9 cellular contexts compared by ENCODE assay signal in genomic region chr3:72426618-72427397, GRCh38. TPM values are rescaled to one million over a fixed set of nuclear protein-coding genes. Genes with fewer than 3 reads are reported as not detected.
DNase-seq lines count a peak whose midpoint lies in the region; ATAC-seq, FAIRE-seq and TF ChIP-seq lines count a peak whose summit lies in the region.
"Had no signal": no experiment of that assay in that cellular context is flagged by ENCODE, and none has a peak within 500 bp of the region (broad histone marks: within the 10 kb centered on the region; RNA-seq: fewer than 3 reads in every experiment).

No MANE protein-coding gene starts in this region.

- peak; percentile 60 for ATAC-seq in GM19467 (IDR thresholded peaks at IDR 0.05; ENCODE audit: unreplicated experiment)
- peak; percentile 57 for ATAC-seq in HG03196 (IDR thresholded peaks at IDR 0.05; ENCODE audit: unreplicated experiment)
- peak; percentile 76 for ATAC-seq in GM12878
- ATAC-seq: foreskin keratinocyte had no signal

- TF ChIP-seq POLR2A in GM12878 (IDR thresholded peaks at IDR 0.05; ENCODE audit: low read depth, low read length) (no peak), testis (IDR thresholded peaks at IDR 0.05) (no peak)

- WGBS in GM12878 (ENCODE audit: insufficient coverage, insufficient replicate concordance, low lambda C conversion rate, missing lambda C conversion rate): 19% methylated on average over 2 of the region's 2 CpGs
- 88 to 91% methylated on average over 2 of the region's 2 CpGs for WGBS in testis, 2 donors

- DNase-seq in GM12865 (ENCODE audit: low read depth) (peak; percentile 68), GM12878 (ENCODE audit: low read depth, low spot score) (no peak), testis (no peak), hippocampal formation (lab: John Stamatoyannopoulos, UW) (no peak), ACHN (no peak), hypothalamus (lab: John Stamatoyannopoulos, UW) (no peak)
- DNase-seq: foreskin keratinocyte had no signal

- intact Hi-C loops in GM12878 (cut with micrococcal nuclease; ENCODE audit: unreplicated experiment): loop anchor here (1.0 to 5.0 kb wide), 5 partner anchors 19 to 395 kb away; partner anchors contain the start of gene RYBP
- intact Hi-C loops in testis (cut with DNase I; ENCODE audit: low total_unique reads): no loop called here

- H4K20me1 ChIP-seq in GM12878 (ENCODE audit: control insufficient read depth, insufficient read depth): peaks cover 4% of the 10 kb centered on the region

- no peak overlapping the region for H3K4me3 ChIP-seq in GM12865 (ENCODE audit: low read depth, low read length)
- 0 out of 2 replicates have a peak overlapping the region, but pooled peaks have one; percentile 27 for H3K4me3 ChIP-seq in GM12878
- no peak overlapping the region for H3K4me3 ChIP-seq in testis

- CTCF ChIA-PET in GM12878 (lab: Yijun Ruan, JAX): interaction anchor here (1.0 kb wide), 1 partner anchor 36 kb away, joined by 3 read pairs; no protein-coding TSS in a partner anchor

- no peak for TF ChIP-seq EP300 in GM12878 (IDR thresholded peaks at IDR 0.05; ENCODE audit: borderline replicate concordance in 1 of 2, control insufficient read depth in 1 of 2, low read depth in 2 of 2, low read length in 2 of 2)

- peak overlapping the region; percentile 81 for H3K4me2 ChIP-seq in GM12878 (ENCODE audit: control insufficient read depth, insufficient read depth)

- H3K27me3 ChIP-seq in GM12878 (replicated peaks in 1 of 2; ENCODE audit: control insufficient read depth in 2 of 2, insufficient read depth in 2 of 2, low read length in 1 of 2): no peaks in the 10 kb centered on the region
- H3K27me3 ChIP-seq in testis: no peaks in the 10 kb centered on the region
- H3K27me3 ChIP-seq: foreskin keratinocyte had no signal

- in situ Hi-C loops in GM12878 (cut with MboI): no loop called here
- in situ Hi-C loops in ACHN (cut with HindIII; ENCODE audit: low pct_ligation_motif_present, low pct_unique_long_range_greater_than_20kb, low sequenced_read_pairs): no loop called here

- TF ChIP-seq CTCF in GM12865 (IDR thresholded peaks at IDR 0.05; ENCODE audit: insufficient read depth, low read depth, low read length, missing control alignments): no peak
- no peak for TF ChIP-seq CTCF in GM12878 (IDR thresholded peaks at IDR 0.05 in 2 of 3, conservative IDR thresholded peaks at IDR 0.05 in 1 of 3; ENCODE audit: control insufficient read depth in 2 of 3, extremely low read depth in 1 of 3, insufficient read depth in 1 of 3, low read depth in 3 of 3, low read length in 3 of 3)
- no peak for TF ChIP-seq CTCF in testis (IDR thresholded peaks at IDR 0.05)

- H2AFZ ChIP-seq in GM12878 (ENCODE audit: control insufficient read depth, low read depth, low read length): no peak overlapping the region

- POLR2A ChIA-PET in GM12878 (lab: Charles Lee): interaction anchor here (1.4 kb wide), 1 partner anchor 15 kb away, joined by 3 read pairs; no protein-coding TSS in a partner anchor

- RAD21 ChIA-PET in GM12878 (lab: Charles Lee; ENCODE audit: unreplicated experiment): interaction anchor here (1.0 to 1.5 kb wide), 4 partner anchors 12 to 551 kb away, joined by 3 to 4 read pairs (median 3); no protein-coding TSS in a partner anchor

- no TSS peak for BruUV-seq in GM12878 (replicated peaks; lab: Mats Ljungman, UMichigan)

- H3K27ac ChIP-seq in GM12878 (ENCODE audit: control insufficient read depth, insufficient read depth): peak overlapping the region; percentile 37; the same call in 1 of the 2 replicates
- H3K27ac ChIP-seq in testis: no peak overlapping the region
- H3K27ac ChIP-seq: foreskin keratinocyte had no signal

- H3K4me1 ChIP-seq in GM12878 (ENCODE audit: control insufficient read depth, insufficient read depth, low read length): peaks cover 28% of the 10 kb centered on the region
- peaks cover 14% of the 10 kb centered on the region for H3K4me1 ChIP-seq in testis
- H3K4me1 ChIP-seq: foreskin keratinocyte had no signal

- H3K9me3 ChIP-seq in GM12878 (replicated peaks; ENCODE audit: control insufficient read depth, insufficient read depth, low read length): no peaks in the 10 kb centered on the region; the same call in 1 of the 3 replicates
- H3K9me3 ChIP-seq in testis: no peaks in the 10 kb centered on the region

- TF ChIP-seq RAD21 in GM12878 (IDR thresholded peaks at IDR 0.05; ENCODE audit: insufficient read depth, low read depth, low read length): no peak

- FAIRE-seq in GM12878 (lab: Jason Lieb, UNC): no peak

- no peak overlapping the region for H3K9ac ChIP-seq in GM12878 (ENCODE audit: control insufficient read depth, insufficient read depth, low read length)

- SMC1A ChIA-PET in GM12878 (lab: Charles Lee; ENCODE audit: uncharacterized antibody, unreplicated experiment): interaction anchor here (0.8 to 4.4 kb wide), 6 partner anchors 10 to 47 kb away, joined by 3 to 41 read pairs (median 3); no protein-coding TSS in a partner anchor

- no peaks in the 10 kb centered on the region for H3K36me3 ChIP-seq in GM12878 (ENCODE audit: control insufficient read depth in 2 of 2, insufficient read depth in 2 of 2, low read length in 1 of 2)
- H3K36me3 ChIP-seq in testis (ENCODE audit: low read depth, missing control alignments): no peaks in the 10 kb centered on the region

- peaks cover 38% of the 10 kb centered on the region for H3K79me2 ChIP-seq in GM12878 (ENCODE audit: control insufficient read depth, insufficient read depth, low read length)

TF ChIP-seq in GM12878, 131 proteins besides CTCF, POLR2A, EP300 and RAD21 (continues in another document):
- TF ChIP-seq MYC (IDR thresholded peaks at IDR 0.05; ENCODE audit: insufficient read depth, insufficient read length, insufficient replicate concordance, low read length, severe bottlenecking) (no peak), IRF5 (IDR thresholded peaks at IDR 0.05; ENCODE audit: borderline replicate concordance) (no peak), ZNF687 (IDR thresholded peaks at IDR 0.05) (no peak), IKZF1 (conservative IDR thresholded peaks at IDR 0.05) (peak; percentile 76), RCOR1 (conservative IDR thresholded peaks at IDR 0.05; ENCODE audit: low read depth, low read length) (no peak), SMARCA5 (IDR thresholded peaks at IDR 0.05) (no peak), KLF5 (IDR thresholded peaks at IDR 0.05; ENCODE audit: partially characterized antibody) (no peak)

RNA-seq across cellular contexts. Expression of gene RYBP, which starts 19.6 kb away (rescaled TPM):
- total RNA-seq in GM12878 (2013; cell fraction: nucleolus; rRNA removed): 19.3 and 19.4 TPM in 2 replicates
- total RNA-seq in GM12878 (2014; rRNA removed) (3.7 and 4.1 TPM in 2 replicates), GM12878 (2014; rRNA removed; fragmentation: Illumina TruSeq; extraction: Trizol) (6.6 and 6.8 TPM in 2 replicates), GM12878 (2021) (6.3 and 6.9 TPM in 2 replicates), testis (10 to 100 TPM; 19.8 to 22.1 TPM)
- 4.0 TPM for polyA plus RNA-seq in GM12878 (2011; ENCODE audit: low read depth)
- polyA plus RNA-seq in GM12878 (2011; rRNA removed) (14.4 and 18.1 TPM in 2 replicates), GM12878 (2014; fragmentation: Illumina TruSeq; extraction: Trizol) (8.8 and 9.3 TPM in 2 replicates), GM12878 (2014; fragmentation: Nextera tagmentation; extraction: Ambion mirVana) (1 to 10 TPM; 2.4 to 3.3 TPM), GM12878 (2014; rRNA removed) (3.8 and 4.4 TPM in 2 replicates), GM12878 (2016; fragmentation: Nextera tagmentation; extraction: Ambion mirVana) (1 to 10 TPM; 1.2 to 1.3 TPM), testis (ENCODE audit: insufficient read depth, low read depth, low replicate concordance) (32.2 TPM)
- 4.8 and 6.7 TPM in 2 replicates for polyA plus RNA-seq in GM12878 (2011; cell fraction: cytosol; rRNA removed)
- polyA plus RNA-seq in GM12878 (2011; cell fraction: nucleus; rRNA removed): 7.5 TPM in 2 replicates
- polyA plus RNA-seq in GM12878 (2012): 6.3 and 9.8 TPM in 2 replicates
- 8.2 and 11.0 TPM in 2 replicates for polyA minus RNA-seq in GM12878 (2011; rRNA and poly(A)+ RNA removed)
- 4.9 and 5.8 TPM in 2 replicates for polyA minus RNA-seq in GM12878 (2011; cell fraction: cytosol; rRNA and poly(A)+ RNA removed)
- 7.7 and 9.3 TPM in 2 replicates for polyA minus RNA-seq in GM12878 (2011; cell fraction: nucleus; rRNA and poly(A)+ RNA removed)
